Comparison of ENCODE assay signal across 10 cellular contexts in the genomic region with DNA sequence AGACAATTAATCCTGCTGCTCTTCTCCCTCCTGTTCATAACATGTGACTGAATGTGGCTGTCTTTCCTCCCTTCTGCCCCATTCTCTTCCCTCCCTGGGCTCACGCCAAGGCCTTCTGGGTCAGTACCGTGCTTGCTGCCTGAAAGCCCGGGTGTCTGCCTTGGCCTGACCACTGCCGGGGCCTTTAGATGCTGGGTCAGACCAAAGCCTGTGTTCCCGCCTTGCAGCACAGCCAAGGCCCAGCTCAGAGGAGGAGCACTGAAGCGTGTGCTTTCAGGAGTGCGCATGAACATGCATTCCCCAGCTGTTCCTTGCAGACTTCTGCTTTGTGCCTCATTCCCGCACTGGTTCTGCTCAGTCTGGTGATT. TPM values are rescaled to one million over a fixed set of nuclear protein-coding genes. Genes with fewer than 3 reads are reported as not detected.
DNase-seq lines count a peak whose midpoint lies in the region; ATAC-seq and TF ChIP-seq lines count a peak whose summit lies in the region.
"Had no signal": no experiment of that assay in that cellular context is flagged by ENCODE, and none has a peak within 500 bp of the region (broad histone marks: within the 10 kb centered on the region; RNA-seq: fewer than 3 reads in every experiment).

No MANE protein-coding gene starts in this region.

- no peak for TF ChIP-seq POLR2A in gastroesophageal sphincter (IDR thresholded peaks at IDR 0.05)
- no peak for TF ChIP-seq POLR2A in testis (IDR thresholded peaks at IDR 0.05)

- WGBS in gastroesophageal sphincter (ENCODE audit: low coverage in 1 of 2), 2 donors, result 7 to 40% methylated on average over 1 to 3 of the region's 8 CpGs
- WGBS in testis, 2 donors, result 56 to 57% methylated on average over 7 to 8 of the region's 8 CpGs

- H3K36me3 ChIP-seq in gastroesophageal sphincter (no peaks in the 10 kb centered on the region), mucosa of descending colon (ENCODE audit: low read depth) (no peaks in the 10 kb centered on the region), testis (ENCODE audit: low read depth, missing control alignments) (no peaks in the 10 kb centered on the region)

- H3K27me3 ChIP-seq in gastroesophageal sphincter (no peaks in the 10 kb centered on the region), testis (no peaks in the 10 kb centered on the region)

- no peaks in the 10 kb centered on the region for H3K9me3 ChIP-seq in gastroesophageal sphincter
- H3K9me3 ChIP-seq in mucosa of descending colon, result no peaks in the 10 kb centered on the region
- no peaks in the 10 kb centered on the region for H3K9me3 ChIP-seq in testis

- TF ChIP-seq CTCF in gastroesophageal sphincter (IDR thresholded peaks at IDR 0.05) (no peak), mucosa of descending colon (IDR thresholded peaks at IDR 0.05) (no peak), testis (IDR thresholded peaks at IDR 0.05) (no peak), GM10266 (IDR thresholded peaks at IDR 0.05; ENCODE audit: control insufficient read depth, insufficient read depth, low read depth, missing control alignments) (no peak)

- peak overlapping the region; percentile 54 to 81 (median 76) for H3K27ac ChIP-seq in gastroesophageal sphincter
- H3K27ac ChIP-seq in testis, result peak overlapping the region; percentile 48 to 67

- intact Hi-C loops in mucosa of descending colon (cut with DNase I, micrococcal nuclease) (no loop called here), testis (cut with DNase I; ENCODE audit: low total_unique reads) (no loop called here)

- DNase-seq in NCI-H446 treated with DMSO at 0.1 percent for 48 hours (lab: John Stamatoyannopoulos, UW) (peak; percentile 55), mucosa of descending colon (peak in 1 of 3 donors; percentile 22), testis (peak; percentile 75), GM10266 (ENCODE audit: extremely low spot score) (no peak), NCI-H524 treated with DMSO at 0.1 percent for 48 hours (lab: John Stamatoyannopoulos, UW) (no peak)
- no peak for DNase-seq in activated CD4-positive, alpha-beta T cell treated with anti-CD3 and anti-CD28 coated beads, Interleukin-2, amount 50 U/mL, for 1 hour
- DNase-seq: activated T-cell treated with anti-CD3 and anti-CD28 coated beads, Interleukin-2, amount 50 U/mL, for 4 hours; central memory CD4-positive, alpha-beta T cell had no signal

- TF ChIP-seq EP300 in gastroesophageal sphincter (IDR thresholded peaks at IDR 0.05), result no peak

- H3K4me3 ChIP-seq in gastroesophageal sphincter (no peak overlapping the region), mucosa of descending colon (no peak overlapping the region), testis (no peak overlapping the region)

- ATAC-seq in gastroesophageal sphincter (peak; percentile 57), mucosa of descending colon (peak; percentile 10), HG03432 (IDR thresholded peaks at IDR 0.05; ENCODE audit: unreplicated experiment) (no peak)
- ATAC-seq: activated T-cell treated with anti-CD3 and anti-CD28 coated beads, Interleukin-2, amount 50 U/mL, for 4 hours had no signal

- H3K4me1 ChIP-seq in gastroesophageal sphincter (peaks cover 0 to 37% (median 10%) of the 10 kb centered on the region in 3 donors), mucosa of descending colon (ENCODE audit: low read depth) (peaks cover 5% of the 10 kb centered on the region), testis (peaks cover 19% of the 10 kb centered on the region)

RNA-seq across cellular contexts. Expression of a gene that starts 27.0 kb away (rescaled TPM):
- total RNA-seq in gastroesophageal sphincter, result 100 to 1,000 TPM; 154 to 187 (median 158) TPM
- 100 to 1,000 TPM; 124 to 143 (median 125) TPM for total RNA-seq in mucosa of descending colon
- total RNA-seq in testis, result 100 to 1,000 TPM; 112 to 149 TPM
- 132 TPM for polyA plus RNA-seq in testis (ENCODE audit: insufficient read depth, low read depth, low replicate concordance)

Comparison
In these comparisons a context has a peak if more than half of its experiments do, and no peak if none do; other contexts are left out.
1. DNase-seq: peak in NCI-H446 treated with DMSO at 0.1 percent for 48 hours (single experiment) and testis (single experiment); none in GM10266 (single experiment), NCI-H524 treated with DMSO at 0.1 percent for 48 hours (single experiment) and activated CD4-positive, alpha-beta T cell treated with anti-CD3 and anti-CD28 coated beads, Interleukin-2, amount 50 U/mL, for 1 hour (single experiment).